ENCODE assay signal across 27 cellular contexts in the genomic region with DNA sequence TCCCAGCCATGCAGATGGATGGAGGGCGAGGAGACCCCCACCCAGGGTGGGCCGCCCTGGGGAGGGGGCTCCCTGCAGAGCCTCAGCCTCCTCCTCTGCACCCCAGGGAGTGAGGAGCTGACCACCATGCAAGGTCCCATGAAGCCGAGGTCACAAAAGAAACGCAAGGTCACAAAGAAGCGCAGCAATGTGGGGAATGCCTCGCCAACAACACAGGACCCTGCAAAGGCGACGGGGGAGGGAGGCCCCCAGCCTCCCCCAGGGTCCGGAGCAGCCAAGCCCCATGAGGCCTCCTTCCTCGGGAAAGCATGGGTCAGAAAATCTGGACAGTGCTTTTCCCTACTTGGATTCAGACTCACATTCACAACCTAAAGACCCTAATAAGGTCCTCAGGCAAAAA.
"Had no signal": no experiment of that assay in that cellular context is flagged by ENCODE, and none has a peak within 500 bp of the region (broad histone marks: within the 10 kb centered on the region; RNA-seq: fewer than 3 reads in every experiment).

No MANE protein-coding gene starts in this region.

- H3K27me3 ChIP-seq: testis, thyroid gland, transverse colon, upper lobe of left lung, upper lobe of right lung, uterus, vagina had no signal

- H3K36me3 ChIP-seq: stomach, suprapubic skin, thoracic aorta, thyroid gland, tibial artery, tibial nerve, transverse colon, upper lobe of right lung, uterus, vagina had no signal

- DNase-seq: stimulated activated CD4-positive, alpha-beta T cell treated with anti-CD3 and anti-CD28 coated beads, Interleukin-2, amount 100 ng/mL, for 48 hours; stimulated activated CD4-positive, alpha-beta T cell treated with anti-CD3 and anti-CD28 coated beads, Interleukin-4, amount 100 ng/mL, for 1 hour; stimulated activated CD4-positive, alpha-beta T cell treated with anti-CD3 and anti-CD28 coated beads, Interleukin-4, amount 100 ng/mL, for 24 hours; stimulated activated CD4-positive, alpha-beta T cell treated with anti-CD3 and anti-CD28 coated beads, Interleukin-4, amount 100 ng/mL, for 4 hours; stimulated activated CD8-positive, alpha-beta memory T cell treated with anti-CD3 and anti-CD28 coated beads, Interleukin-4, amount 100 ng/mL, for 48 hours; stimulated activated naive B cell treated with anti-CD40 and anti-IgM and Interleukin-4, amounts not matched to agents 10 μg/mL and 1 μg/mL and 100 μg/mL, for 72 hours; stimulated activated naive CD4-positive, alpha-beta T cell; stimulated activated naive CD4-positive, alpha-beta T cell treated with Interleukin-2 at 50 U/mL for 16 hours; stimulated activated naive CD8-positive, alpha-beta T cell treated with anti-CD3 and anti-CD28 coated beads, Interleukin-15, amount 100 ng/mL, for 72 hours; stimulated activated naive CD8-positive, alpha-beta T cell treated with anti-CD3 and anti-CD28 coated beads, Interleukin-15, Interleukin-2, amounts not matched to agents 100 U/mL and 50 U/mL, for 24 hours; stomach; substantia nigra; testis; thyroid gland; tibial artery; transverse colon; trophoblast cell; upper lobe of right lung; uterus had no signal

- H3K4me1 ChIP-seq: uterus had no signal

- H3K4me3 ChIP-seq: stomach, suprapubic skin, testis, thoracic aorta, thyroid gland, tibial artery, tibial nerve, transverse colon, upper lobe of left lung, upper lobe of right lung, uterus, vagina had no signal

- ATAC-seq: stimulated activated effector memory CD8-positive, alpha-beta T cell treated with anti-CD3 and anti-CD28 coated beads, Interleukin-12 subunit alpha, Interleukin-12 subunit beta, amount 100 ng/mL, for 72 hours; stimulated activated memory B cell treated with anti-CD40 and anti-IgM and Interleukin-4, amounts not matched to agents 10 μg/mL and 1 μg/mL and 100 μg/mL, for 72 hours; stimulated activated naive B cell treated with anti-CD40 and anti-IgM and Interleukin-4, amounts not matched to agents 10 μg/mL and 1 μg/mL and 100 μg/mL, for 72 hours; stimulated activated naive CD8-positive, alpha-beta T cell treated with anti-CD3 and anti-CD28 coated beads, Interleukin-15, amount 100 ng/mL, for 72 hours; stimulated activated naive CD8-positive, alpha-beta T cell treated with anti-CD3 and anti-CD28 coated beads, Interleukin-15, Interleukin-2, amounts not matched to agents 100 U/mL and 50 U/mL, for 24 hours; upper lobe of right lung had no signal

- H3K27ac ChIP-seq: stomach, suprapubic skin, testis, thoracic aorta, thyroid gland, tibial artery, tibial nerve, transverse colon, upper lobe of left lung, upper lobe of right lung, uterus, vagina had no signal

- FAIRE-seq: urothelium cell line had no signal

- H3K9me3 ChIP-seq: stomach, suprapubic skin, testis, thoracic aorta, thyroid gland, tibial artery, tibial nerve, transverse colon, upper lobe of left lung, upper lobe of right lung, uterus, vagina had no signal
